In the genomic region with DNA sequence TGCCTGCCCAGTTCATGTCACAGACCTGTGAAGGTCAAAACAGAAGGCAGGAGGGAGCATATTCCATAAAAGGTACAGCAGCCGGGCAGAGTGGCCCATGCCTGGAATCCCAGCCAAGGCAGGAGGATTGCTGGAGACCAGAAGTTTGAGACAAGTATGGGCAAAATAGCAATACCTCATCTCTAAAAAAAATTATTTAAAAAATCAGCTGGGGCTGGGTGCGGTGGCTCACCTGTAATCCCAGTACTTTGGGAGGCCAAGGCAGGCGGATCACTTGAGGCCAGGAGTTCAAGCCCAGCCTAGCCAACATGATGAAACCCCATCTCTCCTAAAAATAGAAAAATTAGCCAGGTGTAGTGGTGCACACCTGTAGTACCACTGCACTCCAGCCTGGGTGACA, we compare ENCODE assay signal across 29 cellular contexts.
"Had no signal": no experiment of that assay in that cellular context is flagged by ENCODE, and none has a peak within 500 bp of the region (broad histone marks: within the 10 kb centered on the region; RNA-seq: fewer than 3 reads in every experiment).

No MANE protein-coding gene starts in this region.

- DNase-seq: effector CD8-positive, alpha-beta T cell; endodermal cell; foreskin keratinocyte; heart left ventricle; kidney glomerular epithelial cell; naive B cell; pancreas; sigmoid colon; stimulated activated CD4-positive, alpha-beta T cell treated with anti-CD3 and anti-CD28 coated beads, Interleukin-4, amount 100 ng/mL, for 24 hours; stimulated activated naive CD4-positive, alpha-beta T cell treated with Interleukin-2 at 50 U/mL for 16 hours; substantia nigra; testis; upper lobe of left lung had no signal

- ATAC-seq: foreskin keratinocyte; gastroesophageal sphincter; heart left ventricle; mucosa of descending colon; natural killer cell treated with Interleukin-12 subunit alpha and Interleukin-12 subunit beta and Interleukin-15 and Interleukin-18, amount 100 ng/mL, for 72 hours; pancreas; stimulated activated effector memory CD8-positive, alpha-beta T cell treated with anti-CD3 and anti-CD28 coated beads, Interleukin-12 subunit alpha, Interleukin-12 subunit beta, amount 100 ng/mL, for 72 hours had no signal

- H3K27ac ChIP-seq: dorsolateral prefrontal cortex, epithelial cell of prostate, foreskin keratinocyte, gastroesophageal sphincter, heart left ventricle, neutrophil, pancreas, right atrium auricular region, sigmoid colon, testis, tibial artery, upper lobe of left lung, vagina had no signal

- H3K27me3 ChIP-seq: hepatocyte, pancreas, right atrium auricular region, testis, upper lobe of left lung, vagina had no signal

- H3K9me3 Mint-ChIP-seq: endodermal cell; memory B cell; mesothelial cell of epicardium; naive B cell; natural killer cell treated with Interleukin-12 subunit alpha and Interleukin-12 subunit beta and Interleukin-15 and Interleukin-18, amount 100 ng/mL, for 72 hours; neural crest cell; stimulated activated effector memory CD8-positive, alpha-beta T cell treated with anti-CD3 and anti-CD28 coated beads, Interleukin-12 subunit alpha, Interleukin-12 subunit beta, amount 100 ng/mL, for 72 hours had no signal

- H3K4me3 ChIP-seq: dorsolateral prefrontal cortex, gastroesophageal sphincter, heart left ventricle, hepatocyte, lung, mucosa of descending colon, pancreas, right atrium auricular region, sigmoid colon, testis, tibial artery, upper lobe of left lung, vagina had no signal

- H3K36me3 Mint-ChIP-seq: memory B cell; mesothelial cell of epicardium; naive B cell; natural killer cell treated with Interleukin-12 subunit alpha and Interleukin-12 subunit beta and Interleukin-15 and Interleukin-18, amount 100 ng/mL, for 72 hours; stimulated activated effector memory CD8-positive, alpha-beta T cell treated with anti-CD3 and anti-CD28 coated beads, Interleukin-12 subunit alpha, Interleukin-12 subunit beta, amount 100 ng/mL, for 72 hours had no signal

- H3K4me3 Mint-ChIP-seq: endodermal cell; memory B cell; mesothelial cell of epicardium; natural killer cell treated with Interleukin-12 subunit alpha and Interleukin-12 subunit beta and Interleukin-15 and Interleukin-18, amount 100 ng/mL, for 72 hours; neural crest cell; stimulated activated effector memory CD8-positive, alpha-beta T cell treated with anti-CD3 and anti-CD28 coated beads, Interleukin-12 subunit alpha, Interleukin-12 subunit beta, amount 100 ng/mL, for 72 hours had no signal

- H3K36me3 ChIP-seq: gastroesophageal sphincter, heart left ventricle, neutrophil, pancreas, right atrium auricular region, sigmoid colon, tibial artery, upper lobe of left lung, vagina had no signal

- H3K27ac Mint-ChIP-seq: endodermal cell; memory B cell; natural killer cell treated with Interleukin-12 subunit alpha and Interleukin-12 subunit beta and Interleukin-15 and Interleukin-18, amount 100 ng/mL, for 72 hours; progenitor cell of endocrine pancreas; stimulated activated effector memory CD8-positive, alpha-beta T cell treated with anti-CD3 and anti-CD28 coated beads, Interleukin-12 subunit alpha, Interleukin-12 subunit beta, amount 100 ng/mL, for 72 hours had no signal

- H3K4me1 ChIP-seq: foreskin keratinocyte, gastroesophageal sphincter, pancreas, right atrium auricular region, sigmoid colon, testis, tibial artery, vagina had no signal

- H3K9me3 ChIP-seq: gastroesophageal sphincter, heart left ventricle, mucosa of descending colon, neutrophil, pancreas, right atrium auricular region, sigmoid colon, testis, tibial artery, upper lobe of left lung, vagina had no signal

- H3K27me3 Mint-ChIP-seq: natural killer cell treated with Interleukin-12 subunit alpha and Interleukin-12 subunit beta and Interleukin-15 and Interleukin-18, amount 100 ng/mL, for 72 hours had no signal
